ENCODE assay signal across 9 cellular contexts in the genomic region with DNA sequence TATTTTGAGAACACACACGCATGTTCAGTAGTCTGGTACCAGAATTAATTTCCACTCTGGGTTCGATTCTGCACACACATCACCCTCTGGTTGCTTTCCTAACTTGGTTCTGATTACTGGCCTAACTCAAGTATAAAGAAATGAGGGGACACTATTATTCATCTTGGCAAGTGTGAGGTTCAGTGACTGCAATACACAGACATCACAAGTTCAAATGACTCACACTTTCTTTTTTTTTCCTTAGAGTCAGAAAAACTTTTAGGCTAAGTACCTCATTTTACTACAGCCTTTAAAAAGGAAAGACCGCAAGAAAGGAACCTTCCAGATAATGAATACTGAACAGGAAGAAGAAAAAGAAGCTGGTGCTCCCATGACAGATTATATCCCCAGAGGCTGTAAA. TPM values are rescaled to one million over a fixed set of nuclear protein-coding genes. Genes with fewer than 3 reads are reported as not detected.
DNase-seq lines count a peak whose midpoint lies in the region; ATAC-seq and TF ChIP-seq lines count a peak whose summit lies in the region.
"Had no signal": no experiment of that assay in that cellular context is flagged by ENCODE, and none has a peak within 500 bp of the region (broad histone marks: within the 10 kb centered on the region; RNA-seq: fewer than 3 reads in every experiment).

No MANE protein-coding gene starts in this region.

- no peak overlapping the region for H3K18ac ChIP-seq in H9 (ENCODE audit: insufficient read length, low read depth, low read length)

- no peak for ATAC-seq in activated CD8-positive, alpha-beta T cell treated with anti-CD3 and anti-CD28 coated beads, Interleukin-2, amount 10 ng/mL, durations not matched to agents 7 days and 5 days
- no peak for ATAC-seq in HG02610 (IDR thresholded peaks at IDR 0.05; ENCODE audit: unreplicated experiment)

- CTCF ChIA-PET in activated CD8-positive, alpha-beta T cell treated with anti-CD3 and anti-CD28 coated beads, Interleukin-2, amount 10 ng/mL, durations not matched to agents 7 days and 5 days (lab: Charles Lee) = interaction anchor here (0.8 to 1.8 kb wide), 4 partner anchors 212 to 363 kb away, joined by 3 to 10 read pairs (median 3); no protein-coding TSS in a partner anchor
- CTCF ChIA-PET in activated naive CD4-positive, alpha-beta T cell treated with anti-CD3 and anti-CD28 coated beads for 36 hours (lab: Charles Lee) = interaction anchor here (0.6 to 2.1 kb wide), 2 partner anchors 212 to 325 kb away, joined by 3 to 5 read pairs; no protein-coding TSS in a partner anchor

- WGBS in spleen, 5 donors = 67 to 86% (median 86%) methylated on average over 3 of the region's 3 CpGs
- WGBS in H9 (ENCODE audit: extremely low coverage, insufficient read length, low lambda C conversion rate) = no CpG with 5 or more reads among the region's 3 CpGs

- no peak for TF ChIP-seq CTCF in HFFc6 (IDR thresholded peaks at IDR 0.05)
- TF ChIP-seq CTCF in fibroblast of villous mesenchyme (IDR thresholded peaks at IDR 0.05; ENCODE audit: insufficient read depth, low read depth, low read length) = no peak
- TF ChIP-seq CTCF in spleen (IDR thresholded peaks at IDR 0.05 in 8 of 11, conservative IDR thresholded peaks at IDR 0.05 in 3 of 11) = no peak
- TF ChIP-seq CTCF in H9 (conservative IDR thresholded peaks at IDR 0.05) = no peak

- no peak overlapping the region for H4K5ac ChIP-seq in H9 (ENCODE audit: insufficient read length, low read depth, low read length)

- H3K4me1 ChIP-seq in spleen (peaks cover 0 to 31% (median 6%) of the 10 kb centered on the region in 6 donors), H9 (ENCODE audit: insufficient read depth, low read length) (no peaks in the 10 kb centered on the region)

- no peaks in the 10 kb centered on the region for H3K79me1 ChIP-seq in H9 (ENCODE audit: insufficient read depth, low read depth, low read length, poor library complexity, severe bottlenecking)

- no peak overlapping the region for H2AK5ac ChIP-seq in H9 (ENCODE audit: insufficient read length, low read length)

- H3K9me3 Mint-ChIP-seq in HFFc6 (no peaks in the 10 kb centered on the region), H9 (no peaks in the 10 kb centered on the region)
- H3K9me3 Mint-ChIP-seq in activated CD8-positive, alpha-beta T cell treated with anti-CD3 and anti-CD28 coated beads, Interleukin-2, amount 10 ng/mL, durations not matched to agents 7 days and 5 days (ENCODE audit: insufficient read depth) = peaks cover 7% of the 10 kb centered on the region
- no peaks in the 10 kb centered on the region for H3K9me3 Mint-ChIP-seq in activated naive CD4-positive, alpha-beta T cell treated with anti-CD3 and anti-CD28 coated beads for 36 hours

- no peaks in the 10 kb centered on the region for H3K23me2 ChIP-seq in H9 (ENCODE audit: insufficient read length, low read depth, low read length, poor library complexity, severe bottlenecking)

- no peak overlapping the region for H3K14ac ChIP-seq in H9 (ENCODE audit: insufficient read depth, low read length)

- H3K4me3 ChIP-seq in fibroblast of villous mesenchyme (ENCODE audit: low read depth, low read length) = no peak overlapping the region
- no peak overlapping the region for H3K4me3 ChIP-seq in spleen

- H2BK120ac ChIP-seq in H9 (ENCODE audit: low read depth, low read length, poor library complexity, severe bottlenecking) = no peak overlapping the region

- TF ChIP-seq POLR2A in spleen (IDR thresholded peaks at IDR 0.05) = no peak

- no peak overlapping the region for H4K91ac ChIP-seq in H9 (ENCODE audit: insufficient read length, low read depth, low read length)

- H3K9me3 ChIP-seq in spleen (peaks cover 0 to 6% (median 0%) of the 10 kb centered on the region in 8 donors), H9 (ENCODE audit: control insufficient read depth, low read depth, low read length) (no peaks in the 10 kb centered on the region)

- no peak overlapping the region for H4K8ac ChIP-seq in H9 (replicated peaks; ENCODE audit: insufficient read length, low read depth, low read length)

- peak overlapping the region; percentile 82 for H3K4me3 Mint-ChIP-seq in HFFc6
- H3K4me3 Mint-ChIP-seq in activated CD8-positive, alpha-beta T cell treated with anti-CD3 and anti-CD28 coated beads, Interleukin-2, amount 10 ng/mL, durations not matched to agents 7 days and 5 days = no peak overlapping the region
- no peak overlapping the region for H3K4me3 Mint-ChIP-seq in H9
- H3K4me3 Mint-ChIP-seq in activated naive CD4-positive, alpha-beta T cell treated with anti-CD3 and anti-CD28 coated beads for 36 hours = no peak overlapping the region

- peaks cover 0 to 59% (median 10%) of the 10 kb centered on the region in 6 donors for H3K36me3 ChIP-seq in spleen

- H3K36me3 Mint-ChIP-seq in HFFc6 (ENCODE audit: low read depth) = peaks cover 50% of the 10 kb centered on the region
- H3K36me3 Mint-ChIP-seq in activated CD8-positive, alpha-beta T cell treated with anti-CD3 and anti-CD28 coated beads, Interleukin-2, amount 10 ng/mL, durations not matched to agents 7 days and 5 days (ENCODE audit: low read depth) = peaks cover 62% of the 10 kb centered on the region
- H3K36me3 Mint-ChIP-seq in H9 (ENCODE audit: insufficient read depth in 1 of 3, low read depth in 3 of 3) = peaks cover 10 to 81% (median 43%) of the 10 kb centered on the region in 3 experiments
- H3K36me3 Mint-ChIP-seq in activated naive CD4-positive, alpha-beta T cell treated with anti-CD3 and anti-CD28 coated beads for 36 hours (ENCODE audit: low read depth) = no peaks in the 10 kb centered on the region

- H2BK20ac ChIP-seq in H9 (ENCODE audit: low read depth, low read length, poor library complexity, severe bottlenecking) = no peak overlapping the region

- POLR2A ChIA-PET in activated CD8-positive, alpha-beta T cell treated with anti-CD3 and anti-CD28 coated beads, Interleukin-2, amount 10 ng/mL, durations not matched to agents 7 days and 5 days (lab: Charles Lee) = no interaction called here

- H3K27me3 Mint-ChIP-seq in HFFc6 (ENCODE audit: insufficient read depth) (peaks cover 3% of the 10 kb centered on the region), H9 (ENCODE audit: low read depth) (no peaks in the 10 kb centered on the region)
- H3K27me3 Mint-ChIP-seq in activated CD8-positive, alpha-beta T cell treated with anti-CD3 and anti-CD28 coated beads, Interleukin-2, amount 10 ng/mL, durations not matched to agents 7 days and 5 days (ENCODE audit: low read depth) = no peaks in the 10 kb centered on the region
- H3K27me3 Mint-ChIP-seq in activated naive CD4-positive, alpha-beta T cell treated with anti-CD3 and anti-CD28 coated beads for 36 hours (ENCODE audit: low read depth) = no peaks in the 10 kb centered on the region

- no peak overlapping the region for H2AFZ ChIP-seq in H9 (ENCODE audit: low read length)

- H3K4ac ChIP-seq in H9 (ENCODE audit: low read depth, low read length) = no peak overlapping the region

- no peaks in the 10 kb centered on the region for H3K79me2 ChIP-seq in H9 (ENCODE audit: insufficient read depth, low read length)

- no peak overlapping the region for H2BK5ac ChIP-seq in H9 (ENCODE audit: insufficient read length, low read length)

- H2BK12ac ChIP-seq in H9 (ENCODE audit: insufficient read length, low read depth, low read length) = no peak overlapping the region

- intact Hi-C loops in spleen (cut with DNase I; ENCODE audit: low total_unique reads) = no loop called here
- intact Hi-C loops in activated naive CD4-positive, alpha-beta T cell treated with anti-CD3 and anti-CD28 coated beads for 36 hours (cut with micrococcal nuclease) = no loop called here

- no peak overlapping the region for H3T11ph ChIP-seq in H9 (ENCODE audit: low read length)

- no peak overlapping the region for H3K56ac ChIP-seq in H9 (ENCODE audit: insufficient read length, low read depth, low read length)

- no peak overlapping the region for H2BK15ac ChIP-seq in H9 (ENCODE audit: low read depth, low read length)

- H3K27ac Mint-ChIP-seq in HFFc6 = peak overlapping the region; percentile 99
- H3K27ac Mint-ChIP-seq in activated CD8-positive, alpha-beta T cell treated with anti-CD3 and anti-CD28 coated beads, Interleukin-2, amount 10 ng/mL, durations not matched to agents 7 days and 5 days = peak overlapping the region; percentile 69
- H3K27ac Mint-ChIP-seq in H9 = peak overlapping the region in 1 of 3 experiments; percentile 9; a peak in 1 of 7 replicates
- H3K27ac Mint-ChIP-seq in activated naive CD4-positive, alpha-beta T cell treated with anti-CD3 and anti-CD28 coated beads for 36 hours = no peak overlapping the region

- no peak overlapping the region for H3K9ac ChIP-seq in H9 (ENCODE audit: extremely low read depth, insufficient read length, low read length)

- no peaks in the 10 kb centered on the region for H3K27me3 ChIP-seq in spleen (replicated peaks in 1 of 7)
- no peaks in the 10 kb centered on the region for H3K27me3 ChIP-seq in H9 (ENCODE audit: insufficient read depth, low read length)

- H3K4me1 Mint-ChIP-seq in HFFc6 (ENCODE audit: low read depth) (peaks cover 63% of the 10 kb centered on the region), H9 (peaks cover 5 to 17% of the 10 kb centered on the region in 2 experiments; a peak in 2 of 4 replicates)
- peaks cover 55% of the 10 kb centered on the region for H3K4me1 Mint-ChIP-seq in activated CD8-positive, alpha-beta T cell treated with anti-CD3 and anti-CD28 coated beads, Interleukin-2, amount 10 ng/mL, durations not matched to agents 7 days and 5 days (ENCODE audit: low read depth)
- peaks cover 4% of the 10 kb centered on the region for H3K4me1 Mint-ChIP-seq in activated naive CD4-positive, alpha-beta T cell treated with anti-CD3 and anti-CD28 coated beads for 36 hours (ENCODE audit: low read depth)

- H3K23ac ChIP-seq in H9 (ENCODE audit: insufficient read length, low read depth, low read length) = no peak overlapping the region

- H3K4me2 ChIP-seq in H9 (ENCODE audit: insufficient read depth, insufficient read length, low read length) = no peak overlapping the region

- DNase-seq in HFFc6 (peak; percentile 85), fibroblast of villous mesenchyme (ENCODE audit: low read depth) (peak; percentile 92), spleen (no peak), H9 (no peak)
- DNase-seq in activated CD8-positive, alpha-beta T cell treated with anti-CD3 and anti-CD28 coated beads, Interleukin-2, amount 10 ng/mL, durations not matched to agents 7 days and 5 days = no peak
- no peak for DNase-seq in stimulated activated CD4-positive, alpha-beta T cell treated with anti-CD3 and anti-CD28 coated beads, Interleukin-12 subunit alpha, Interleukin-12 subunit beta, amount 100 ng/mL, for 4 hours
- no peak for DNase-seq in activated naive CD4-positive, alpha-beta T cell treated with anti-CD3 and anti-CD28 coated beads for 36 hours
- DNase-seq: activated gamma-delta T cell had no signal

- no peaks in the 10 kb centered on the region for H4K20me1 ChIP-seq in H9 (ENCODE audit: control insufficient read depth, insufficient read depth, insufficient read length)

- H3K27ac ChIP-seq in spleen = peak overlapping the region in 5 of 8 donors; percentile 41 to 74 (median 61)
- H3K27ac ChIP-seq in H9 (ENCODE audit: insufficient read length, low read depth, low read length) = no peak overlapping the region

RNA-seq across cellular contexts. Expression of gene LDHAL6B, which starts 37.3 kb away (rescaled TPM):
- not detected for total RNA-seq in HFFc6 (2021; fragmentation: NEBNext Ultra II Directional; extraction: Animal tissue kit (Norgen Biotek cat#: 25700))
- total RNA-seq in activated CD8-positive, alpha-beta T cell treated with anti-CD3 and anti-CD28 coated beads, Interleukin-2, amount 10 ng/mL, durations not matched to agents 7 days and 5 days = not detected
- total RNA-seq in fibroblast of villous mesenchyme (not detected in 2 replicates), spleen (not detected), H9 (2021) (not detected in 2 replicates)
- under 1 TPM in 1 of 3 donors, not detected in 2; 0.06 TPM for polyA plus RNA-seq in spleen
- not detected for total RNA-seq in activated naive CD4-positive, alpha-beta T cell treated with anti-CD3 and anti-CD28 coated beads for 36 hours

Comparison
In these comparisons a context has a peak if more than half of its experiments do, and no peak if none do; other contexts are left out.
1. DNase-seq: peak in HFFc6 (single experiment) and fibroblast of villous mesenchyme (single experiment); none in activated CD8-positive, alpha-beta T cell treated with anti-CD3 and anti-CD28 coated beads, Interleukin-2, amount 10 ng/mL, durations not matched to agents 7 days and 5 days (single experiment), spleen (single experiment), H9 (single experiment), stimulated activated CD4-positive, alpha-beta T cell treated with anti-CD3 and anti-CD28 coated beads, Interleukin-12 subunit alpha, Interleukin-12 subunit beta, amount 100 ng/mL, for 4 hours (single experiment) and activated naive CD4-positive, alpha-beta T cell treated with anti-CD3 and anti-CD28 coated beads for 36 hours (single experiment).